ENCODE assay signal across 15 cellular contexts in the genomic region with DNA sequence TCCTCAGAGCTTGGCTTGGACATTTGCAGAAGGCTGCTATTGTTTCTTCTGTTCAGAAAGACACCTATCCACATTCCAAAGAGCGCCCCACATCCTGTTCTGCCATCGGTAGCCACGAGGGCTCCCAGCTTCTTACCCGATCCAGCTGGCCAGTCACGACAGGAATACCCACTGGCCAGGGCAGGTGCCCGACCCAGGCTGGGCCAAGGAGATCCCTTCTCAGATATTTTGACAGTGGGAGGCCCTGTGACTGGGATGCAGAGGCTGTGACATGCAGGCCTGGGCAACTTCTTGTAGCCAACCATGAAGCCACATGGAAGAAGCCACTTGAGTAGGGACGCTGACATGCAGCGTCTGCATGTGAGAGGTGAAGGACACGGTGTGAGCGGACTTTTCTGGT. TPM values are rescaled to one million over a fixed set of nuclear protein-coding genes. Genes with fewer than 3 reads are reported as not detected.
DNase-seq lines count a peak whose midpoint lies in the region; ATAC-seq and TF ChIP-seq lines count a peak whose summit lies in the region.
"Had no signal": no experiment of that assay in that cellular context is flagged by ENCODE, and none has a peak within 500 bp of the region (broad histone marks: within the 10 kb centered on the region; RNA-seq: fewer than 3 reads in every experiment).

No MANE protein-coding gene starts in this region.

- no peak for DNase-seq in MCF 10A (ENCODE audit: unreplicated experiment)
- no peak for DNase-seq in breast epithelium (ENCODE audit: low spot score in 2 of 2)
- DNase-seq in RWPE1 (ENCODE audit: low spot score) = no peak
- peak; percentile 34 for DNase-seq in lower lobe of right lung
- peak in 1 of 2 donors; percentile 21 for DNase-seq in thyroid gland
- no peak for DNase-seq in WERI-Rb-1
- DNase-seq in activated T-cell treated with anti-CD3 and anti-CD28 coated beads, Interleukin-2, amount 50 U/mL, for 1 hour = no peak
- DNase-seq: Caco-2, DMS79, GOT3 had no signal

- intact Hi-C loops in MCF 10A (cut with micrococcal nuclease) = no loop called here
- intact Hi-C loops in breast epithelium (cut with DNase I; ENCODE audit: low total_unique reads) = no loop called here
- intact Hi-C loops in lower lobe of right lung (cut with DNase I) = no loop called here
- intact Hi-C loops in thyroid gland (cut with DNase I) = no loop called here

- H3K4me1 ChIP-seq in breast epithelium (peaks cover 0 to 5% of the 10 kb centered on the region in 2 donors), lower lobe of right lung (no peaks in the 10 kb centered on the region), thyroid gland (peaks cover 6 to 65% of the 10 kb centered on the region in 2 donors)
- H3K4me1 ChIP-seq: Caco-2, HAP-1 had no signal

- POLR2A ChIA-PET in MCF 10A (lab: Yijun Ruan, JAX) (interaction anchor here (1.7 kb wide), 1 partner anchor 15 kb away, joined by 9 read pairs; no protein-coding TSS in a partner anchor), RWPE1 (lab: Yijun Ruan, JAX; ENCODE audit: low non-redundant PET) (no interaction called here)

- no peak for ATAC-seq in lower lobe of right lung
- ATAC-seq in GM21526 (IDR thresholded peaks at IDR 0.05; ENCODE audit: low FRiP score, unreplicated experiment) = no peak

- H3K9me3 ChIP-seq in breast epithelium = no peaks in the 10 kb centered on the region
- no peaks in the 10 kb centered on the region for H3K9me3 ChIP-seq in lower lobe of right lung
- no peaks in the 10 kb centered on the region for H3K9me3 ChIP-seq in thyroid gland
- no peaks in the 10 kb centered on the region for H3K9me3 ChIP-seq in WERI-Rb-1 (ENCODE audit: severe bottlenecking)
- H3K9me3 ChIP-seq: Caco-2, HAP-1 had no signal

- H3K4me3 ChIP-seq in breast epithelium (no peak overlapping the region), lower lobe of right lung (no peak overlapping the region), thyroid gland (replicated peaks in 1 of 3) (no peak overlapping the region), WERI-Rb-1 (ENCODE audit: low read depth, low read length) (no peak overlapping the region)
- H3K4me3 ChIP-seq: HAP-1 had no signal

- H3K36me3 Mint-ChIP-seq in MCF 10A (ENCODE audit: insufficient read depth, unreplicated experiment) = no peaks in the 10 kb centered on the region
- H3K36me3 Mint-ChIP-seq: CD8-positive, alpha-beta memory T cell had no signal

- WGBS in thyroid gland, 2 donors = 86 to 90% methylated on average over 7 to 10 of the region's 10 CpGs

- peaks cover 44% of the 10 kb centered on the region for H3K4me1 Mint-ChIP-seq in MCF 10A (ENCODE audit: insufficient read depth, unreplicated experiment)
- H3K4me1 Mint-ChIP-seq: CD8-positive, alpha-beta memory T cell had no signal

- no peak for TF ChIP-seq CTCF in MCF 10A (IDR thresholded peaks at IDR 0.05; ENCODE audit: unreplicated experiment)
- no peak for TF ChIP-seq CTCF in breast epithelium (IDR thresholded peaks at IDR 0.05)
- TF ChIP-seq CTCF in RWPE1 (conservative IDR thresholded peaks at IDR 0.05; ENCODE audit: low read depth) = no peak
- TF ChIP-seq CTCF in lower lobe of right lung (IDR thresholded peaks at IDR 0.05) = no peak
- TF ChIP-seq CTCF in thyroid gland (IDR thresholded peaks at IDR 0.05) = no peak
- no peak for TF ChIP-seq CTCF in WERI-Rb-1 (IDR thresholded peaks at IDR 0.05; ENCODE audit: low read depth, low read length)

- H3K36me3 ChIP-seq in breast epithelium = no peaks in the 10 kb centered on the region
- H3K36me3 ChIP-seq in lower lobe of right lung = no peaks in the 10 kb centered on the region
- H3K36me3 ChIP-seq in thyroid gland = no peaks in the 10 kb centered on the region
- no peaks in the 10 kb centered on the region for H3K36me3 ChIP-seq in WERI-Rb-1
- H3K36me3 ChIP-seq: HAP-1 had no signal

- CTCF ChIA-PET in MCF 10A (lab: Yijun Ruan, JAX) = interaction anchor here (0.6 to 4.3 kb wide), 7 partner anchors 10 to 398 kb away, joined by 3 to 40 read pairs (median 6); no protein-coding TSS in a partner anchor
- CTCF ChIA-PET in RWPE1 (lab: Yijun Ruan, JAX) = interaction anchor here (1.8 kb wide), 1 partner anchor 13 kb away, joined by 7 read pairs; no protein-coding TSS in a partner anchor

- no peaks in the 10 kb centered on the region for H3K27me3 Mint-ChIP-seq in MCF 10A (ENCODE audit: insufficient read depth, unreplicated experiment)

- peaks cover 8% of the 10 kb centered on the region for H3K9me3 Mint-ChIP-seq in MCF 10A (ENCODE audit: unreplicated experiment)
- H3K9me3 Mint-ChIP-seq: CD8-positive, alpha-beta memory T cell had no signal

- no peak overlapping the region for H3K4me3 Mint-ChIP-seq in MCF 10A (ENCODE audit: unreplicated experiment)
- H3K4me3 Mint-ChIP-seq: CD8-positive, alpha-beta memory T cell had no signal

- BruUV-seq in MCF 10A (replicated peaks; lab: Mats Ljungman, UMichigan) = no TSS peak

- peak overlapping the region; percentile 59 for H3K27ac Mint-ChIP-seq in MCF 10A (ENCODE audit: low read depth, unreplicated experiment)
- H3K27ac Mint-ChIP-seq: CD8-positive, alpha-beta memory T cell had no signal

- H3K27ac ChIP-seq in breast epithelium (no peak overlapping the region), RWPE1 (peak overlapping the region; percentile 51), lower lobe of right lung (no peak overlapping the region), thyroid gland (peak overlapping the region; percentile 24 to 97 (median 64)), WERI-Rb-1 (no peak overlapping the region)
- H3K27ac ChIP-seq: 22Rv1 had no signal

- TF ChIP-seq POLR2A in breast epithelium (IDR thresholded peaks at IDR 0.05) = no peak
- no peak for TF ChIP-seq POLR2A in thyroid gland (IDR thresholded peaks at IDR 0.05)

- H3K27me3 ChIP-seq in breast epithelium = no peaks in the 10 kb centered on the region
- H3K27me3 ChIP-seq in lower lobe of right lung (ENCODE audit: low read depth) = no peaks in the 10 kb centered on the region
- no peaks in the 10 kb centered on the region for H3K27me3 ChIP-seq in thyroid gland
- H3K27me3 ChIP-seq in WERI-Rb-1 (ENCODE audit: insufficient read depth, low read depth, severe bottlenecking) = no peaks in the 10 kb centered on the region

RNA-seq across cellular contexts. Expression of gene KCNIP3, which starts 34.5 kb away (rescaled TPM):
- total RNA-seq in MCF 10A (2022) (9.5 and 15.6 TPM in 2 replicates), breast epithelium (10 to 100 TPM; 14.4 to 30.1 (median 15.1) TPM), lower lobe of right lung (2.6 TPM), thyroid gland (10 to 100 TPM; 37.1 to 66.5 (median 51.1) TPM)
- total RNA-seq: Caco-2; CD8-positive, alpha-beta memory T cell had no signal

RNA-seq across cellular contexts. Expression of gene PROM2, which starts 57.4 kb away (rescaled TPM):
- total RNA-seq in MCF 10A (2022) (2.6 and 2.8 TPM in 2 replicates), breast epithelium (10 to 100 TPM in 2 of 3 donors, 1 to 10 TPM in 1; 1.4 to 48.8 (median 47.7) TPM), lower lobe of right lung (6.0 TPM), thyroid gland (10 to 100 TPM; 16.7 to 24.3 (median 22.0) TPM)
- total RNA-seq: HT1080 had no signal

Comparison
In these comparisons a context has a peak if more than half of its experiments do, and no peak if none do; other contexts are left out.
1. H3K27ac ChIP-seq: peak in RWPE1 (single experiment) and thyroid gland (3 of 3); none in breast epithelium (0 of 2), lower lobe of right lung (single experiment) and WERI-Rb-1 (single experiment).